In the genomic region with DNA sequence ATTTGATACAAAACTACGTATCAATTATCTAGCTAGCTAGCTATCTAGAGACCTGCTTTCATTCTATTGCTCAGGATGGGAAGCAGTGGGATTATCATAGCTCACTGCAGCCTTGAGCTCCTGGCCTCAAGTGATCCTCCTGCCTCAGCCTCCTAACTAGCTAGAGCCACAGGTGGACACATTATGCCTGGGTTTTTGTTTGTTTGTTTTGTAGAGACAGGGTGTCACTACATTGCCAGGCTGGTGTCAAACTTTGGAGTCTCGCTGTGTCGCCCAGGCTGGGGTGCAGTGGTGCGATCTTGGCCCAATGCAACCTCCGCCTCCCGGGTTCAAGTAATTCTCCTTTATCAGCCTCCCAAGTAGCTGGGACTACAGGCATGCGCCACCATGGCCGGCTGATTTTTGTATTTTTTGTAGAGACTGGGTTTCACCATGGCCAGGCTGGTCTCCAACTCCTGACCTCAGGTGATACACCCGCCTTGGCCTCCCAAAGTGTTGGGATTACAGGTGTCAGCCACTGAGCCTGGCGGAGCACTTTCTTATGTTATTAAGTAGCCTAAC, we compare ENCODE assay signal across 7 cellular contexts.
DNase-seq lines count a peak whose midpoint lies in the region; ATAC-seq and TF ChIP-seq lines count a peak whose summit lies in the region.
"Not testable (repeated sequence)": the region's sequence is repeated elsewhere in the genome, so short reads cannot be mapped to it uniquely, and the experiment has no call there.

No MANE protein-coding gene starts in this region.

- not testable (repeated sequence) for H3K27me3 Mint-ChIP-seq in CD8-positive, alpha-beta memory T cell; activated CD4-positive, alpha-beta memory T cell treated with anti-CD3 and anti-CD28 coated beads for 36 hours; activated naive CD4-positive, alpha-beta T cell treated with anti-CD3 and anti-CD28 coated beads, Interleukin-2, amount 50 U/mL, for 24 hours; naive B cell

- not testable (repeated sequence) for H3K36me3 Mint-ChIP-seq in CD8-positive, alpha-beta memory T cell; activated CD4-positive, alpha-beta memory T cell treated with anti-CD3 and anti-CD28 coated beads for 36 hours; activated naive CD4-positive, alpha-beta T cell treated with anti-CD3 and anti-CD28 coated beads, Interleukin-2, amount 50 U/mL, for 24 hours; naive B cell

- not testable (repeated sequence) for TF ChIP-seq CTCF in OCI-LY3 (IDR thresholded peaks at IDR 0.05; ENCODE audit: low read depth, low read length); epithelial cell of proximal tubule (conservative IDR thresholded peaks at IDR 0.05; ENCODE audit: low read depth, low read length); psoas muscle (IDR thresholded peaks at IDR 0.05)

- H3K9ac ChIP-seq in OCI-LY3 (ENCODE audit: low read length): not testable (repeated sequence)

- peaks cover 23% of the 10 kb centered on the region for H3K79me2 ChIP-seq in OCI-LY3 (ENCODE audit: low read length)

- CTCF ChIA-PET in CD8-positive, alpha-beta memory T cell (lab: Charles Lee); activated CD4-positive, alpha-beta memory T cell treated with anti-CD3 and anti-CD28 coated beads for 36 hours (lab: Charles Lee): not testable (repeated sequence)

- H2AFZ ChIP-seq in OCI-LY3 (ENCODE audit: low read depth, low read length): not testable (repeated sequence)

- H3K9me3 ChIP-seq in CD8-positive, alpha-beta memory T cell (ENCODE audit: low read length); OCI-LY3 (ENCODE audit: insufficient read depth, low read length); psoas muscle: not testable (repeated sequence)

- not testable (repeated sequence) for DNase-seq in CD8-positive, alpha-beta memory T cell; activated CD4-positive, alpha-beta memory T cell treated with anti-CD3 and anti-CD28 coated beads for 36 hours; epithelial cell of proximal tubule (ENCODE audit: low read depth); naive B cell
- peak; percentile 10 to 37 for DNase-seq in psoas muscle

- H3K4me1 Mint-ChIP-seq in CD8-positive, alpha-beta memory T cell; activated CD4-positive, alpha-beta memory T cell treated with anti-CD3 and anti-CD28 coated beads for 36 hours (ENCODE audit: low read depth); activated naive CD4-positive, alpha-beta T cell treated with anti-CD3 and anti-CD28 coated beads, Interleukin-2, amount 50 U/mL, for 24 hours: not testable (repeated sequence)
- H3K4me1 Mint-ChIP-seq in naive B cell: peaks cover 0 to 12% (median 3%) of the 10 kb centered on the region in 3 donors

- H3K4me3 ChIP-seq in CD8-positive, alpha-beta memory T cell (ENCODE audit: low read length): not testable (repeated sequence)
- 0 out of 2 replicates have a peak overlapping the region, but pooled peaks have one; percentile 83 for H3K4me3 ChIP-seq in OCI-LY3 (ENCODE audit: low read length)
- peak overlapping the region; percentile 64 for H3K4me3 ChIP-seq in epithelial cell of proximal tubule (ENCODE audit: low read depth, low read length)
- peak overlapping the region; percentile 79 for H3K4me3 ChIP-seq in psoas muscle

- H4K20me1 ChIP-seq in OCI-LY3 (ENCODE audit: insufficient read depth, low read length): not testable (repeated sequence)

- H3K36me3 ChIP-seq in CD8-positive, alpha-beta memory T cell (ENCODE audit: insufficient read depth, low read length); OCI-LY3 (replicated peaks; ENCODE audit: low read depth, low read length): not testable (repeated sequence)
- peaks cover 0 to 11% of the 10 kb centered on the region in 2 donors for H3K36me3 ChIP-seq in psoas muscle (ENCODE audit: insufficient read depth in 1 of 2, low read depth in 1 of 2)

- not testable (repeated sequence) for H3K9me3 Mint-ChIP-seq in CD8-positive, alpha-beta memory T cell; activated CD4-positive, alpha-beta memory T cell treated with anti-CD3 and anti-CD28 coated beads for 36 hours; activated naive CD4-positive, alpha-beta T cell treated with anti-CD3 and anti-CD28 coated beads, Interleukin-2, amount 50 U/mL, for 24 hours; naive B cell

- WGBS in psoas muscle, 3 donors: 96% methylated on average over 10 of the region's 10 CpGs

- H3K27ac Mint-ChIP-seq in CD8-positive, alpha-beta memory T cell: peak overlapping the region in 7 of 8 donors; percentile 19 to 79 (median 42)
- peak overlapping the region; percentile 18 for H3K27ac Mint-ChIP-seq in activated CD4-positive, alpha-beta memory T cell treated with anti-CD3 and anti-CD28 coated beads for 36 hours
- not testable (repeated sequence) for H3K27ac Mint-ChIP-seq in activated naive CD4-positive, alpha-beta T cell treated with anti-CD3 and anti-CD28 coated beads, Interleukin-2, amount 50 U/mL, for 24 hours
- peak overlapping the region; percentile 33 to 86 (median 54) for H3K27ac Mint-ChIP-seq in naive B cell

- not testable (repeated sequence) for H3K27me3 ChIP-seq in CD8-positive, alpha-beta memory T cell (ENCODE audit: insufficient read depth, low read length, poor library complexity, severe bottlenecking); OCI-LY3 (ENCODE audit: low read depth, low read length); psoas muscle (ENCODE audit: insufficient read depth in 3 of 3, low read length in 2 of 3)

- H3K4me3 Mint-ChIP-seq in CD8-positive, alpha-beta memory T cell: peak overlapping the region in 2 of 7 donors; percentile 23 to 40
- H3K4me3 Mint-ChIP-seq in activated CD4-positive, alpha-beta memory T cell treated with anti-CD3 and anti-CD28 coated beads for 36 hours: not testable (repeated sequence)
- H3K4me3 Mint-ChIP-seq in activated naive CD4-positive, alpha-beta T cell treated with anti-CD3 and anti-CD28 coated beads, Interleukin-2, amount 50 U/mL, for 24 hours: peak overlapping the region; percentile 11
- peak overlapping the region in 5 of 8 donors; percentile 19 to 99 (median 61) for H3K4me3 Mint-ChIP-seq in naive B cell

- POLR2A ChIA-PET in CD8-positive, alpha-beta memory T cell (lab: Charles Lee); activated CD4-positive, alpha-beta memory T cell treated with anti-CD3 and anti-CD28 coated beads for 36 hours (lab: Charles Lee): not testable (repeated sequence)

- intact Hi-C loops in activated CD4-positive, alpha-beta memory T cell treated with anti-CD3 and anti-CD28 coated beads for 36 hours (cut with micrococcal nuclease): loop anchor here (5.0 to 10.0 kb wide), 4 partner anchors 274 to 443 kb away; a partner anchor contains a TSS
- intact Hi-C loops in psoas muscle (cut with DNase I): not testable (repeated sequence)

- H3K4me1 ChIP-seq in CD8-positive, alpha-beta memory T cell (ENCODE audit: insufficient read depth, low read length); OCI-LY3 (ENCODE audit: low read length); psoas muscle: not testable (repeated sequence)

- H3K4me2 ChIP-seq in OCI-LY3 (ENCODE audit: low read length): not testable (repeated sequence)

- not testable (repeated sequence) for ATAC-seq in naive B cell (ENCODE audit: low read depth in 2 of 2); psoas muscle

- H3K27ac ChIP-seq in CD8-positive, alpha-beta memory T cell (ENCODE audit: low read depth, low read length); OCI-LY3 (ENCODE audit: low read length): not testable (repeated sequence)
- H3K27ac ChIP-seq in psoas muscle: peak overlapping the region; percentile 50
